In genomic region chr3:134350861-134351311, GRCh38 we compare ENCODE assay signal across 1 cellular context.
TF ChIP-seq lines count a peak whose summit lies in the region.

No MANE protein-coding gene starts in this region.

TF ChIP-seq in SK-N-SH, 30 proteins besides CTCF, POLR2A, EP300 and RAD21 (continued from another document):
- TF ChIP-seq MAX (IDR thresholded peaks at IDR 0.05; ENCODE audit: low read depth) (no peak), MXI1 (IDR thresholded peaks at IDR 0.05; ENCODE audit: low read depth, low read length) (no peak), TCF12 (IDR thresholded peaks at IDR 0.05) (no peak), YY1 (IDR thresholded peaks at IDR 0.05; ENCODE audit: low read depth) (no peak), FOXM1 (IDR thresholded peaks at IDR 0.05; ENCODE audit: low read depth) (no peak), PBX3 (IDR thresholded peaks at IDR 0.05) (no peak), EZH2phosphoT487 (IDR thresholded peaks at IDR 0.05; ENCODE audit: borderline replicate concordance, low read depth) (no peak), CHD2 (IDR thresholded peaks at IDR 0.05; ENCODE audit: low read length, partially characterized antibody) (no peak), ELF1 (IDR thresholded peaks at IDR 0.05) (no peak), FOSL2 (IDR thresholded peaks at IDR 0.05; ENCODE audit: borderline replicate concordance, low read depth) (no peak), USF1 (IDR thresholded peaks at IDR 0.05; ENCODE audit: borderline replicate concordance, low read depth) (no peak), RXRA (IDR thresholded peaks at IDR 0.05; ENCODE audit: borderline replicate concordance, low read depth) (no peak), GABPA (IDR thresholded peaks at IDR 0.05; ENCODE audit: low read depth) (no peak)
